Comparison of ENCODE assay signal across 11 cellular contexts in genomic region chr5:57243286-57244137, GRCh38.
A peak's percentile ranks its signal among the peaks of the same experiment; 100 is the strongest.
DNase-seq lines count a peak whose midpoint lies in the region; ATAC-seq, FAIRE-seq and TF ChIP-seq lines count a peak whose summit lies in the region.
"Had no signal": no experiment of that assay in that cellular context is flagged by ENCODE, and none has a peak within 500 bp of the region (broad histone marks: within the 10 kb centered on the region; RNA-seq: fewer than 3 reads in every experiment).

No MANE protein-coding gene starts in this region.

- TF ChIP-seq EP300 in GM12878 (IDR thresholded peaks at IDR 0.05; ENCODE audit: borderline replicate concordance in 1 of 2, control insufficient read depth in 1 of 2, low read depth in 2 of 2, low read length in 2 of 2) (no peak), esophagus muscularis mucosa (IDR thresholded peaks at IDR 0.05) (no peak)

- intact Hi-C loops in GM12878 (cut with micrococcal nuclease; ENCODE audit: unreplicated experiment) (no loop called here), esophagus muscularis mucosa (cut with DNase I) (no loop called here), adrenal gland (cut with DNase I) (no loop called here)

- H3K36me3 ChIP-seq in GM12878 (ENCODE audit: control insufficient read depth in 2 of 2, insufficient read depth in 2 of 2, low read length in 1 of 2) (peaks cover 2 to 14% of the 10 kb centered on the region in 2 experiments), esophagus muscularis mucosa (peaks cover 15 to 37% (median 19%) of the 10 kb centered on the region in 4 donors), adrenal gland (replicated peaks in 1 of 2) (peaks cover 0 to 18% of the 10 kb centered on the region in 2 donors)

- H3K4me2 ChIP-seq in GM12878 (ENCODE audit: control insufficient read depth, insufficient read depth) = no peak overlapping the region

- POLR2A ChIA-PET in GM12878 (lab: Charles Lee) = no interaction called here

- H3K9ac ChIP-seq in GM12878 (ENCODE audit: control insufficient read depth, insufficient read depth, low read length) = no peak overlapping the region

- DNase-seq in GM13977 (ENCODE audit: low spot score) (peak; percentile 36), GM12878 (ENCODE audit: low read depth, low spot score) (no peak), omental fat pad (ENCODE audit: low spot score) (no peak), esophagus muscularis mucosa (ENCODE audit: extremely low spot score) (no peak), adrenal gland (no peak)
- no peak for DNase-seq in stimulated activated CD8-positive, alpha-beta memory T cell treated with anti-CD3 and anti-CD28 coated beads, Interleukin-4, amount 100 ng/mL, for 48 hours
- DNase-seq: activated CD4-positive, alpha-beta T cell treated with anti-CD3 and anti-CD28 coated beads, Interleukin-2, amount 50 U/mL, for 48 hours; heart right ventricle had no signal

- H3K4me1 ChIP-seq in GM12878 (ENCODE audit: control insufficient read depth, insufficient read depth, low read length) = no peaks in the 10 kb centered on the region
- no peaks in the 10 kb centered on the region for H3K4me1 ChIP-seq in esophagus muscularis mucosa
- H3K4me1 ChIP-seq in adrenal gland (replicated peaks in 1 of 2) = peaks cover 0 to under 1% of the 10 kb centered on the region in 2 donors

- CTCF ChIA-PET in GM12878 (lab: Yijun Ruan, JAX) = no interaction called here

- no peaks in the 10 kb centered on the region for H4K20me1 ChIP-seq in GM12878 (ENCODE audit: control insufficient read depth, insufficient read depth)

- H2AFZ ChIP-seq in GM12878 (ENCODE audit: control insufficient read depth, low read depth, low read length) = no peak overlapping the region

- TF ChIP-seq CTCF in GM13977 (IDR thresholded peaks at IDR 0.05; ENCODE audit: extremely low read depth, insufficient read depth, missing control alignments) (no peak), GM12878 (IDR thresholded peaks at IDR 0.05 in 2 of 3, conservative IDR thresholded peaks at IDR 0.05 in 1 of 3; ENCODE audit: control insufficient read depth in 2 of 3, extremely low read depth in 1 of 3, insufficient read depth in 1 of 3, low read depth in 3 of 3, low read length in 3 of 3) (no peak), omental fat pad (IDR thresholded peaks at IDR 0.05) (no peak), esophagus muscularis mucosa (IDR thresholded peaks at IDR 0.05) (no peak), adrenal gland (IDR thresholded peaks at IDR 0.05) (no peak)

- no peak for FAIRE-seq in GM12878 (lab: Jason Lieb, UNC)
- FAIRE-seq: H54 had no signal

- TF ChIP-seq RAD21 in GM12878 (IDR thresholded peaks at IDR 0.05; ENCODE audit: insufficient read depth, low read depth, low read length) = no peak

- H3K9me3 ChIP-seq in GM12878 (replicated peaks; ENCODE audit: control insufficient read depth, insufficient read depth, low read length) = no peaks in the 10 kb centered on the region
- no peaks in the 10 kb centered on the region for H3K9me3 ChIP-seq in esophagus muscularis mucosa
- H3K9me3 ChIP-seq in adrenal gland (replicated peaks in 1 of 3) = no peaks in the 10 kb centered on the region
- H3K9me3 ChIP-seq: heart right ventricle had no signal

- H3K27me3 ChIP-seq in GM12878 (replicated peaks in 1 of 2; ENCODE audit: control insufficient read depth in 2 of 2, insufficient read depth in 2 of 2, low read length in 1 of 2) (no peaks in the 10 kb centered on the region), esophagus muscularis mucosa (no peaks in the 10 kb centered on the region), adrenal gland (no peaks in the 10 kb centered on the region)
- H3K27me3 ChIP-seq: heart right ventricle had no signal

- H3K27ac ChIP-seq in GM12878 (ENCODE audit: control insufficient read depth, insufficient read depth) (no peak overlapping the region), esophagus muscularis mucosa (replicated peaks in 1 of 4) (no peak overlapping the region), adrenal gland (no peak overlapping the region)
- H3K27ac ChIP-seq: heart right ventricle had no signal

- TF ChIP-seq POLR2A in GM12878 (IDR thresholded peaks at IDR 0.05; ENCODE audit: low read depth, low read length) (no peak), esophagus muscularis mucosa (IDR thresholded peaks at IDR 0.05; ENCODE audit: low read depth) (no peak), adrenal gland (IDR thresholded peaks at IDR 0.05) (no peak)

- 76% methylated on average over 6 of the region's 6 CpGs for WGBS in GM12878 (ENCODE audit: insufficient coverage, insufficient replicate concordance, low lambda C conversion rate, missing lambda C conversion rate)
- WGBS in esophagus muscularis mucosa = 96% methylated on average over 6 of the region's 6 CpGs
- 91 to 98% (median 93%) methylated on average over 6 of the region's 6 CpGs for WGBS in adrenal gland, 4 donors

- RAD21 ChIA-PET in GM12878 (lab: Charles Lee; ENCODE audit: unreplicated experiment) = interaction anchor here (1.5 kb wide), 1 partner anchor 334 kb away, joined by 5 read pairs; no protein-coding TSS in a partner anchor

- ATAC-seq in GM19467 (IDR thresholded peaks at IDR 0.05; ENCODE audit: unreplicated experiment) = peak; percentile 79
- ATAC-seq in HG03354 (IDR thresholded peaks at IDR 0.05; ENCODE audit: poor library complexity, severe bottlenecking, unreplicated experiment) = peak; percentile 90
- peak; percentile 83 for ATAC-seq in GM12878
- ATAC-seq in omental fat pad (ENCODE audit: low FRiP score) = no peak
- ATAC-seq: heart right ventricle had no signal

- BruUV-seq in GM12878 (replicated peaks; lab: Mats Ljungman, UMichigan) = no TSS peak

- in situ Hi-C loops in GM13977 (cut with MboI; ENCODE audit: low pct_unique_long_range_greater_than_20kb, low sequenced_read_pairs, unreplicated experiment) = no loop called here
- in situ Hi-C loops in GM12878 (cut with MboI) = no loop called here

- H3K79me2 ChIP-seq in GM12878 (ENCODE audit: control insufficient read depth, insufficient read depth, low read length) = no peaks in the 10 kb centered on the region

- SMC1A ChIA-PET in GM12878 (lab: Charles Lee; ENCODE audit: uncharacterized antibody, unreplicated experiment) = no interaction called here

- no peak overlapping the region for H3K4me3 ChIP-seq in GM12878
- H3K4me3 ChIP-seq in esophagus muscularis mucosa = no peak overlapping the region
- no peak overlapping the region for H3K4me3 ChIP-seq in adrenal gland
- H3K4me3 ChIP-seq: heart right ventricle had no signal

TF ChIP-seq in GM12878, 131 proteins besides CTCF, POLR2A, EP300 and RAD21:
- TF ChIP-seq JUNB (IDR thresholded peaks at IDR 0.05) (no peak), RUNX3 (IDR thresholded peaks at IDR 0.05; ENCODE audit: low read length) (no peak), HCFC1 (IDR thresholded peaks at IDR 0.05; ENCODE audit: low read length) (no peak)
